ENCODE assay signal across 33 cellular contexts in genomic region chr17:61011269-61011668, GRCh38.
"Had no signal": no experiment of that assay in that cellular context is flagged by ENCODE, and none has a peak within 500 bp of the region (broad histone marks: within the 10 kb centered on the region; RNA-seq: fewer than 3 reads in every experiment).

No MANE protein-coding gene starts in this region.

- H3K4me3 Mint-ChIP-seq: activated B cell treated with CpG ODN at 0.5 μM for 24 hours; activated CD8-positive, alpha-beta T cell treated with anti-CD3 and anti-CD28 coated beads for 36 hours; activated naive CD8-positive, alpha-beta T cell; activated T-cell treated with anti-CD3 and anti-CD28 coated beads, Interleukin-2, amount 50 U/mL, for 4 hours; activated T-helper 17 cell treated with anti-CD3 and anti-CD28 coated beads, Interleukin-2, amount 50 U/mL, for 72 hours; dendritic cell treated with granulocyte-macrophage colony-stimulating factor and Interleukin-4, amounts not matched to agents 40 ng/mL and 50 ng/mL, for 4 days; endodermal cell; T-helper 17 cell; T-helper 2 cell treated with Interferon-gamma antibody and Interleukin-4, amounts not matched to agents 5 μg/mL and 100 μg/mL, for 36 hours had no signal

- H3K27ac ChIP-seq: body of pancreas, colonic mucosa, esophagus muscularis mucosa, gastroesophageal sphincter, WERI-Rb-1 had no signal

- H3K4me1 Mint-ChIP-seq: activated B cell treated with CpG ODN at 0.5 μM for 24 hours; activated T-helper 17 cell treated with anti-CD3 and anti-CD28 coated beads, Interleukin-2, amount 50 U/mL, for 72 hours had no signal

- H3K27ac Mint-ChIP-seq: activated B cell treated with CpG ODN at 0.5 μM for 24 hours; activated CD8-positive, alpha-beta T cell treated with anti-CD3 and anti-CD28 coated beads for 36 hours; activated naive CD8-positive, alpha-beta T cell; activated T-helper 17 cell treated with anti-CD3 and anti-CD28 coated beads, Interleukin-2, amount 50 U/mL, for 72 hours; dendritic cell treated with granulocyte-macrophage colony-stimulating factor and Interleukin-4, amounts not matched to agents 40 ng/mL and 50 ng/mL, for 4 days; endodermal cell; T-helper 17 cell; T-helper 2 cell treated with Interferon-gamma antibody and Interleukin-4, amounts not matched to agents 5 μg/mL and 100 μg/mL, for 36 hours had no signal

- H3K4me1 ChIP-seq: body of pancreas, colonic mucosa had no signal

- H3K27me3 Mint-ChIP-seq: activated B cell treated with CpG ODN at 0.5 μM for 24 hours; activated CD8-positive, alpha-beta T cell treated with anti-CD3 and anti-CD28 coated beads for 36 hours; activated naive CD8-positive, alpha-beta T cell; activated T-helper 17 cell treated with anti-CD3 and anti-CD28 coated beads, Interleukin-2, amount 50 U/mL, for 72 hours; dendritic cell treated with granulocyte-macrophage colony-stimulating factor and Interleukin-4, amounts not matched to agents 40 ng/mL and 50 ng/mL, for 4 days; T-helper 17 cell had no signal

- ATAC-seq: activated CD4-positive, CD25-positive, alpha-beta regulatory T cell treated with anti-CD3 and anti-CD28 coated beads, Interleukin-2, amount 50 U/mL, for 24 hours; activated CD8-positive, alpha-beta T cell treated with anti-CD3 and anti-CD28 coated beads for 36 hours; activated T-cell treated with anti-CD3 and anti-CD28 coated beads, Interleukin-2, amount 50 U/mL, for 4 hours; activated T-helper 17 cell treated with anti-CD3 and anti-CD28 coated beads, Interleukin-2, amount 50 U/mL, for 72 hours; body of pancreas; gastroesophageal sphincter; T-helper 17 cell had no signal

- H3K9me3 ChIP-seq: body of pancreas, colonic mucosa, esophagus muscularis mucosa, gastroesophageal sphincter had no signal

- H3K4me3 ChIP-seq: body of pancreas, colonic mucosa, dorsolateral prefrontal cortex, esophagus muscularis mucosa, gastroesophageal sphincter had no signal

- H3K9me3 Mint-ChIP-seq: activated B cell treated with CpG ODN at 0.5 μM for 24 hours; activated CD8-positive, alpha-beta T cell treated with anti-CD3 and anti-CD28 coated beads for 36 hours; activated T-cell treated with anti-CD3 and anti-CD28 coated beads, Interleukin-2, amount 50 U/mL, for 4 hours; activated T-helper 17 cell treated with anti-CD3 and anti-CD28 coated beads, Interleukin-2, amount 50 U/mL, for 72 hours; dendritic cell treated with granulocyte-macrophage colony-stimulating factor and Interleukin-4, amounts not matched to agents 40 ng/mL and 50 ng/mL, for 4 days; endodermal cell; T-helper 2 cell treated with Interferon-gamma antibody and Interleukin-4, amounts not matched to agents 5 μg/mL and 100 μg/mL, for 36 hours had no signal

- DNase-seq: activated B cell treated with CpG ODN at 0.5 μM for 24 hours; activated CD4-positive, alpha-beta T cell treated with anti-CD3 and anti-CD28 coated beads for 48 hours; activated CD4-positive, alpha-beta T cell treated with anti-CD3 and anti-CD28 coated beads, Interleukin-2, amount 50 U/mL, for 1 hour; activated CD4-positive, alpha-beta T cell treated with anti-CD3 and anti-CD28 coated beads, Interleukin-2, amount 50 U/mL, for 48 hours; activated CD8-positive, alpha-beta memory T cell treated with anti-CD3 and anti-CD28 coated beads for 24 hours; activated CD8-positive, alpha-beta T cell treated with anti-CD3 and anti-CD28 coated beads for 36 hours; activated effector memory CD4-positive, alpha-beta T cell treated with Interleukin-2 at 50 U/mL for 16 hours; activated gamma-delta T cell treated with Interleukin-2 at 50 U/mL for 16 hours; activated naive CD4-positive, alpha-beta T cell treated with anti-CD3 and anti-CD28 coated beads, Interleukin-2, amount 50 U/mL, for 16 hours; activated naive CD4-positive, alpha-beta T cell treated with Interleukin-2 at 50 U/mL for 16 hours; activated T-cell treated with anti-CD3 and anti-CD28 coated beads, Interleukin-2, amount 50 U/mL, for 4 hours; amniotic stem cell; aorta; body of pancreas; central memory CD4-positive, alpha-beta T cell; cerebellar nuclear complex; colonic mucosa; dorsolateral prefrontal cortex; effector memory CD4-positive, alpha-beta T cell; endodermal cell; erythroblast; foreskin melanocyte; T-helper 1 cell; T-helper 17 cell; T1000; WERI-Rb-1 had no signal

- H3K36me3 ChIP-seq: colonic mucosa, esophagus muscularis mucosa, gastroesophageal sphincter, WERI-Rb-1 had no signal

- H3K27me3 ChIP-seq: colonic mucosa, dorsolateral prefrontal cortex, esophagus muscularis mucosa, gastroesophageal sphincter had no signal
